Comparison of ENCODE assay signal across 1 cellular context in genomic region chr5:179307931-179308471, GRCh38.
TF ChIP-seq lines count a peak whose summit lies in the region.

No MANE protein-coding gene starts in this region.

TF ChIP-seq in H1, 55 proteins besides CTCF, POLR2A, EP300 and RAD21:
- TF ChIP-seq CBX5 (IDR thresholded peaks at IDR 0.05; ENCODE audit: low read depth, low read length) = no peak
